Comparison of ENCODE assay signal across 22 cellular contexts in the genomic region with DNA sequence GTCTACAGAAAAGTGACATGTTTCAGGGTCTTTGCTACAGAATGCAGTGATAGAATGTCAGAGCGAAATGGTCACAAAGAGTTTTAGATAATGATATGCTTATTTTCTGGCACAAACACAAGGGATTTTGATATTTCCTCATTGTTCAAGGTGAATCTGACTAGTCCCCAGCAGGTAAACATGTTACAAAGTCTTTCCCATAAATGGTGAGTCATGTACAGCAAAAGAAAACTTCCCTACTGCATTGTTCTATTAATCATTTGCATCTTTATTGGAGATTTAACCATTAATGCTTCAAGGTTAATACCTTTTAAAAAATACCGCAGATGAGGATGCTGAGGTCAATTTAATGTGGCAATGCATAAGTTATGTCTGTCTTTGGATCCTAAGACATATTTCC. TPM values are rescaled to one million over a fixed set of nuclear protein-coding genes. Genes with fewer than 3 reads are reported as not detected.
DNase-seq lines count a peak whose midpoint lies in the region; ATAC-seq, FAIRE-seq and TF ChIP-seq lines count a peak whose summit lies in the region.
"Had no signal": no experiment of that assay in that cellular context is flagged by ENCODE, and none has a peak within 500 bp of the region (broad histone marks: within the 10 kb centered on the region; RNA-seq: fewer than 3 reads in every experiment).

No MANE protein-coding gene starts in this region.

- H3K4me3 ChIP-seq in RWPE2 (ENCODE audit: severe bottlenecking): no peak overlapping the region
- H3K4me3 ChIP-seq in endothelial cell of umbilical vein (replicated peaks in 1 of 3; ENCODE audit: insufficient read depth in 1 of 3, low read depth in 1 of 3, low read length in 3 of 3): no peak overlapping the region
- H3K4me3 ChIP-seq in keratinocyte (ENCODE audit: control insufficient read depth in 2 of 3, extremely low read depth in 1 of 3, insufficient read depth in 2 of 3, low read depth in 1 of 3, low read length in 3 of 3): no peak overlapping the region
- no peak overlapping the region for H3K4me3 ChIP-seq in neuronal stem cell (ENCODE audit: low read length in 2 of 2)
- no peak overlapping the region for H3K4me3 ChIP-seq in osteoblast (ENCODE audit: insufficient read depth, low read length)
- H3K4me3 ChIP-seq: BLaER1 had no signal

- H4K20me1 ChIP-seq in endothelial cell of umbilical vein (replicated peaks; ENCODE audit: control insufficient read depth, extremely low read depth, insufficient read depth, low read length): no peaks in the 10 kb centered on the region
- no peaks in the 10 kb centered on the region for H4K20me1 ChIP-seq in keratinocyte (ENCODE audit: control insufficient read depth, extremely low read depth, insufficient read depth, low read length)
- H4K20me1 ChIP-seq in osteoblast (ENCODE audit: insufficient read depth, low read length): no peaks in the 10 kb centered on the region
- H4K20me1 ChIP-seq: BLaER1 had no signal

- H3K79me1 ChIP-seq in neuronal stem cell (ENCODE audit: low read depth, low read length): no peaks in the 10 kb centered on the region

- no peak overlapping the region for H2AFZ ChIP-seq in endothelial cell of umbilical vein (ENCODE audit: low read depth, low read length)
- no peak overlapping the region for H2AFZ ChIP-seq in keratinocyte (ENCODE audit: control insufficient read depth, low read length)
- H2AFZ ChIP-seq in neuronal stem cell (ENCODE audit: low read length): no peak overlapping the region
- H2AFZ ChIP-seq in osteoblast (ENCODE audit: low read length): no peak overlapping the region

- DNase-seq in RWPE2 (ENCODE audit: low spot score): no peak
- DNase-seq in endothelial cell of umbilical vein (ENCODE audit: low read depth, low spot score): no peak
- no peak for DNase-seq in keratinocyte (ENCODE audit: low read depth, low spot score)
- no peak for DNase-seq in NCI-H526 (lab: John Stamatoyannopoulos, UW)
- DNase-seq in neuronal stem cell (ENCODE audit: low spot score): no peak
- no peak for DNase-seq in osteoblast (ENCODE audit: insufficient read length, low spot score, missing footprints)
- DNase-seq: CD4-positive, alpha-beta T cell; COR-L47; DMS 273 treated with DMSO at 0.1 percent for 48 hours; DMS79 treated with DMSO at 0.1 percent for 48 hours; H7; NCI-H1105; NCI-H2029 treated with DMSO at 0.1 percent for 48 hours; NCI-H2171; NCI-H345; NCI-H526 treated with DMSO at 0.1 percent for 48 hours; OCI-M1; SHP77 had no signal

- no peak overlapping the region for H4K91ac ChIP-seq in neuronal stem cell (ENCODE audit: low read depth, low read length, poor library complexity)

- H4K8ac ChIP-seq in neuronal stem cell (ENCODE audit: low read depth, low read length): no peak overlapping the region

- ATAC-seq in RWPE2 (ENCODE audit: low read depth) (peak; percentile 68), HG02970 (IDR thresholded peaks at IDR 0.05; ENCODE audit: low FRiP score, unreplicated experiment) (no peak)

- H3K4me2 ChIP-seq in endothelial cell of umbilical vein (ENCODE audit: insufficient read depth, low read length) (no peak overlapping the region), keratinocyte (ENCODE audit: control insufficient read depth, extremely low read depth, insufficient read depth, low read depth, low read length) (no peak overlapping the region), neuronal stem cell (ENCODE audit: insufficient read depth, low read length, poor library complexity, severe bottlenecking) (no peak overlapping the region), osteoblast (ENCODE audit: insufficient read depth, low read length) (no peak overlapping the region)
- H3K4me2 ChIP-seq: BLaER1, KMS-11 had no signal

- no peak overlapping the region for H3K4ac ChIP-seq in neuronal stem cell (ENCODE audit: low read length)

- no peak overlapping the region for H3K14ac ChIP-seq in neuronal stem cell (ENCODE audit: low read length)

- H3K27me3 ChIP-seq in RWPE2 (ENCODE audit: insufficient read depth, poor library complexity, severe bottlenecking): no peaks in the 10 kb centered on the region
- no peaks in the 10 kb centered on the region for H3K27me3 ChIP-seq in endothelial cell of umbilical vein (ENCODE audit: control insufficient read depth in 2 of 2, insufficient read depth in 2 of 2, low read length in 2 of 2)
- H3K27me3 ChIP-seq in keratinocyte (ENCODE audit: control insufficient read depth, extremely low read depth, insufficient read depth, low read length): no peaks in the 10 kb centered on the region
- no peaks in the 10 kb centered on the region for H3K27me3 ChIP-seq in neuronal stem cell (ENCODE audit: control insufficient read depth in 3 of 3, insufficient read depth in 3 of 3, low read depth in 1 of 3, low read length in 3 of 3)
- no peaks in the 10 kb centered on the region for H3K27me3 ChIP-seq in osteoblast (ENCODE audit: insufficient read depth, low read length)
- H3K27me3 ChIP-seq: BLaER1 had no signal

- H3K4me1 ChIP-seq in RWPE2 (ENCODE audit: insufficient read depth, poor library complexity, severe bottlenecking) (peaks cover 32% of the 10 kb centered on the region), endothelial cell of umbilical vein (ENCODE audit: control insufficient read depth, extremely low read depth, insufficient read depth, low read length) (peaks cover 7% of the 10 kb centered on the region), keratinocyte (ENCODE audit: control insufficient read depth, extremely low read depth, insufficient read depth, low read length) (peaks cover 20% of the 10 kb centered on the region), neuronal stem cell (ENCODE audit: control insufficient read depth in 2 of 2, insufficient read depth in 1 of 2, low read depth in 1 of 2, low read length in 2 of 2) (peaks cover 0 to 5% of the 10 kb centered on the region in 2 donors), osteoblast (ENCODE audit: insufficient read depth, low read length) (peaks cover 20% of the 10 kb centered on the region)
- H3K4me1 ChIP-seq: BLaER1 had no signal

- dilution Hi-C loops in endothelial cell of umbilical vein (cut with MboI; ENCODE audit: extremely low pct_ligation_motif_present, low sequenced_read_pairs) (no loop called here), keratinocyte (cut with MboI; ENCODE audit: extremely low pct_ligation_motif_present, low sequenced_read_pairs) (no loop called here)

- H3K23ac ChIP-seq in neuronal stem cell (ENCODE audit: low read depth, low read length, poor library complexity): no peak overlapping the region

- H2AK5ac ChIP-seq in neuronal stem cell (ENCODE audit: low read depth, low read length): no peak overlapping the region

- H2BK15ac ChIP-seq in neuronal stem cell (ENCODE audit: low read length): no peak overlapping the region

- H3K9me3 ChIP-seq in RWPE2 (ENCODE audit: severe bottlenecking) (peaks cover 3% of the 10 kb centered on the region), endothelial cell of umbilical vein (replicated peaks; ENCODE audit: control insufficient read depth, insufficient read depth, low read length) (no peaks in the 10 kb centered on the region), keratinocyte (ENCODE audit: control insufficient read depth, low read depth, low read length) (no peaks in the 10 kb centered on the region), neuronal stem cell (replicated peaks in 1 of 2; ENCODE audit: control insufficient read depth in 2 of 2, insufficient read depth in 1 of 2, low read depth in 1 of 2, low read length in 2 of 2) (peaks cover 0 to 9% of the 10 kb centered on the region in 2 donors), osteoblast (ENCODE audit: low read depth, low read length) (no peaks in the 10 kb centered on the region)

- CTCF ChIA-PET in endothelial cell of umbilical vein (lab: Charles Lee): no interaction called here

- TF ChIP-seq CTCF in RWPE2 (IDR thresholded peaks at IDR 0.05; ENCODE audit: poor library complexity, severe bottlenecking) (no peak), endothelial cell of umbilical vein (IDR thresholded peaks at IDR 0.05; ENCODE audit: extremely low read depth in 1 of 2, insufficient read depth in 1 of 2, low read depth in 1 of 2, low read length in 2 of 2) (no peak), keratinocyte (optimal IDR thresholded peaks at IDR 0.05 in 1 of 3, IDR thresholded peaks at IDR 0.05 in 1 of 3, conservative IDR thresholded peaks at IDR 0.05 in 1 of 3; ENCODE audit: extremely low read depth in 1 of 3, insufficient read depth in 2 of 3, low read length in 3 of 3) (no peak), osteoblast (IDR thresholded peaks at IDR 0.05; ENCODE audit: extremely low read depth, low read depth, low read length) (no peak)

- H2BK5ac ChIP-seq in neuronal stem cell (ENCODE audit: low read length): no peak overlapping the region

- peak overlapping the region; percentile 22 for H3K27ac ChIP-seq in RWPE2 (ENCODE audit: poor library complexity, severe bottlenecking)
- no peak overlapping the region for H3K27ac ChIP-seq in endothelial cell of umbilical vein (ENCODE audit: insufficient read depth, low read depth, low read length)
- no peak overlapping the region for H3K27ac ChIP-seq in keratinocyte (ENCODE audit: control insufficient read depth, insufficient read depth, low read length)
- H3K27ac ChIP-seq in neuronal stem cell (replicated peaks; ENCODE audit: low read length): no peak overlapping the region
- no peak overlapping the region for H3K27ac ChIP-seq in osteoblast (ENCODE audit: low read depth, low read length)
- H3K27ac ChIP-seq: BLaER1, HL-60, KMS-11 had no signal

- FAIRE-seq in endothelial cell of umbilical vein (lab: Jason Lieb, UNC) (no peak), keratinocyte (lab: Jason Lieb, UNC) (peak; percentile 56)

- WGBS in neuronal stem cell (ENCODE audit: extremely low coverage in 2 of 2, insufficient read length in 2 of 2, insufficient replicate concordance in 1 of 2), 2 donors: no CpG with 5 or more reads among the region's 2 CpGs

- intact Hi-C loops in endothelial cell of umbilical vein (cut with micrococcal nuclease): loop anchor here (2.0 kb wide), 1 partner anchor 15 kb away; no protein-coding TSS in a partner anchor

- TF ChIP-seq POLR2A in endothelial cell of umbilical vein (IDR thresholded peaks at IDR 0.05; ENCODE audit: low read depth, low read length): no peak

- POLR2A ChIA-PET in endothelial cell of umbilical vein (lab: Charles Lee): no interaction called here

- no peak overlapping the region for H2BK12ac ChIP-seq in neuronal stem cell (ENCODE audit: low read length)

- H3K9me1 ChIP-seq in endothelial cell of umbilical vein (replicated peaks; ENCODE audit: control insufficient read depth, extremely low read depth, insufficient read depth, low read length) (no peaks in the 10 kb centered on the region), keratinocyte (ENCODE audit: control insufficient read depth, extremely low read depth, insufficient read depth, low read length) (no peaks in the 10 kb centered on the region)

- H3K9ac ChIP-seq in endothelial cell of umbilical vein (replicated peaks; ENCODE audit: extremely low read depth, insufficient read depth, low read length) (no peak overlapping the region), keratinocyte (ENCODE audit: control insufficient read depth, extremely low read depth, insufficient read depth, low read length) (no peak overlapping the region), neuronal stem cell (ENCODE audit: low read depth, low read length, poor library complexity) (no peak overlapping the region)
- H3K9ac ChIP-seq: BLaER1, KMS-11 had no signal

- no peak overlapping the region for H2BK120ac ChIP-seq in neuronal stem cell (ENCODE audit: low read depth, low read length)

- no peak overlapping the region for H3K18ac ChIP-seq in neuronal stem cell (ENCODE audit: low read length)

- BruUV-seq in endothelial cell of umbilical vein (replicated peaks; lab: Mats Ljungman, UMichigan): no TSS peak

- H3K36me3 ChIP-seq in RWPE2 (ENCODE audit: low read depth) (no peaks in the 10 kb centered on the region), endothelial cell of umbilical vein (ENCODE audit: control insufficient read depth in 2 of 2, extremely low read depth in 1 of 2, insufficient read depth in 2 of 2, low read length in 2 of 2) (no peaks in the 10 kb centered on the region), keratinocyte (ENCODE audit: control insufficient read depth in 2 of 2, extremely low read depth in 1 of 2, insufficient read depth in 2 of 2, low read length in 2 of 2) (no peaks in the 10 kb centered on the region), neuronal stem cell (replicated peaks in 1 of 2; ENCODE audit: control insufficient read depth in 2 of 2, insufficient read depth in 2 of 2, low read length in 2 of 2) (no peaks in the 10 kb centered on the region), osteoblast (ENCODE audit: insufficient read depth, low read length) (no peaks in the 10 kb centered on the region)
- H3K36me3 ChIP-seq: BLaER1 had no signal

- no peaks in the 10 kb centered on the region for H3K79me2 ChIP-seq in endothelial cell of umbilical vein (ENCODE audit: control insufficient read depth, insufficient read depth, low read length)
- H3K79me2 ChIP-seq in keratinocyte (ENCODE audit: control insufficient read depth, insufficient read depth, low read length): no peaks in the 10 kb centered on the region
- no peaks in the 10 kb centered on the region for H3K79me2 ChIP-seq in osteoblast (ENCODE audit: insufficient read depth, low read length)

RNA-seq across cellular contexts. Expression of a gene that starts 19.1 kb away (rescaled TPM):
- total RNA-seq in endothelial cell of umbilical vein (17.6 and 20.5 TPM in 2 replicates), osteoblast (79.6 and 86.3 TPM in 2 replicates)
- polyA plus RNA-seq in endothelial cell of umbilical vein (12.7 and 15.8 TPM in 2 replicates), keratinocyte (4.6 to 8.8 TPM (median 7.7 TPM) in 3 replicates)
- polyA plus RNA-seq in endothelial cell of umbilical vein (2011; cell fraction: cytosol; rRNA removed): 11.8 and 12.3 TPM in 2 replicates
- polyA plus RNA-seq in endothelial cell of umbilical vein (2011; cell fraction: nucleus; rRNA removed): 26.8 and 40.7 TPM in 2 replicates
- polyA plus RNA-seq in endothelial cell of umbilical vein (2012): 22.9 and 24.9 TPM in 2 replicates
- polyA minus RNA-seq in endothelial cell of umbilical vein (24.2 and 31.0 TPM in 2 replicates), keratinocyte (4.8 to 7.4 TPM (median 6.8 TPM) in 3 replicates)
- polyA minus RNA-seq in endothelial cell of umbilical vein (2011; cell fraction: cytosol; rRNA and poly(A)+ RNA removed): not detected
- 20.3 and 33.3 TPM in 2 replicates for polyA minus RNA-seq in endothelial cell of umbilical vein (2011; cell fraction: nucleus; rRNA and poly(A)+ RNA removed)
- 1.1 TPM for polyA plus RNA-seq in keratinocyte (2011; ENCODE audit: low read depth)
- 4.7 and 4.8 TPM in 2 replicates for polyA plus RNA-seq in keratinocyte (2011; cell fraction: cytosol; rRNA removed)
- 14.6 and 18.5 TPM in 2 replicates for polyA plus RNA-seq in keratinocyte (2011; cell fraction: nucleus; rRNA removed)
- 2.0 and 9.6 TPM in 2 replicates for polyA plus RNA-seq in keratinocyte (2012; ENCODE audit: low replicate concordance)
- polyA minus RNA-seq in keratinocyte (2011; cell fraction: cytosol; rRNA and poly(A)+ RNA removed): 6.9 TPM
- 8.1 and 9.8 TPM in 2 replicates for polyA minus RNA-seq in keratinocyte (2011; cell fraction: nucleus; rRNA and poly(A)+ RNA removed)
- 85.5 TPM for polyA plus RNA-seq in neuronal stem cell (2013, experiment 1 of 2)
- 83.2 TPM for polyA plus RNA-seq in neuronal stem cell (2013, experiment 2 of 2)
